ENCODE assay signal across 10 cellular contexts in the genomic region with DNA sequence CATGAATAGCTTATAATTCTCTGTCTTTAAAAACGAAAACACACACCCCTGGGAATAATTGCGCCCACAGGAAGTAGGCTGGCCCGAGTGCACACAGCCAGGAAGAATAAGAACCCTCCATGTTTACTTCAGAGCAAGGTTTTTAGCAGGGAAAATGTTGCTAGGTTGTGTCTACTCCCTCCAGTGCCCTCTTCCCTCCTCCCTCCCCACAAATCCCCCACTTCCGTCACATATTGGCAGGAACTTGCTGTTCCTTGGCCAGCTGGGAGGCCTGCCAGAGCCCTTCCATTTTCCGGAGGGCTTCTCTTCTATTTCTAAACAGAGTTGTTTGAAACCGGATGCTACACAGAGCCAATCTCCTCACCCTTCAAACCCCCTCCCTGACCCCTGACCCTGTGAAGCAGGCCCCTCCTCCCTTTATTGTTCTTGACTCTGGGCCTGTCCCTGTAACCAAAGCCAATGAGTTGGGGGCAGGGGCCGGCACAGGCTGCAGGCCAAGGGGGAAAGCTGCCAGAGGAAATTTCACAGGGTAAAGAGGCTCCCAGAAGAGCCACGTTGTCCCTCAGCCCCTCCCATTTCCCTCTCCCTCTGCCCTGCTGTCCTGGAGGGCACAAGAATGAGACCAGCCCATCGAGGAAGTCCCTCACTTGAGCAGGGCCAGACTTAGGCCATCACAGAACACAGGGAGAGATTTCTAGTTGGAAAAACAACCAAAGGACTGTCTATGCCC. TPM values are rescaled to one million over a fixed set of nuclear protein-coding genes. Genes with fewer than 3 reads are reported as not detected.
DNase-seq lines count a peak whose midpoint lies in the region; ATAC-seq and TF ChIP-seq lines count a peak whose summit lies in the region.
"Had no signal": no experiment of that assay in that cellular context is flagged by ENCODE, and none has a peak within 500 bp of the region (broad histone marks: within the 10 kb centered on the region; RNA-seq: fewer than 3 reads in every experiment).

No MANE protein-coding gene starts in this region.

- POLR2A ChIA-PET in activated CD8-positive, alpha-beta T cell treated with anti-CD3 and anti-CD28 coated beads, Interleukin-2, amount 10 ng/mL, durations not matched to agents 7 days and 5 days (lab: Charles Lee): no interaction called here

- no peaks in the 10 kb centered on the region for H3K4me1 Mint-ChIP-seq in activated CD8-positive, alpha-beta T cell treated with anti-CD3 and anti-CD28 coated beads, Interleukin-2, amount 10 ng/mL, durations not matched to agents 7 days and 5 days (ENCODE audit: low read depth)

- H3K4me1 ChIP-seq in lower lobe of right lung (peaks cover 63% of the 10 kb centered on the region), thymus (ENCODE audit: control insufficient read depth, insufficient read depth, low read length) (no peaks in the 10 kb centered on the region)

- H3K4me3 Mint-ChIP-seq in activated CD8-positive, alpha-beta T cell treated with anti-CD3 and anti-CD28 coated beads, Interleukin-2, amount 10 ng/mL, durations not matched to agents 7 days and 5 days: no peak overlapping the region
- H3K4me3 Mint-ChIP-seq: activated B cell treated with CpG ODN at 0.5 μM for 24 hours had no signal

- H3K27me3 ChIP-seq in lower lobe of right lung (ENCODE audit: low read depth): no peaks in the 10 kb centered on the region
- no peaks in the 10 kb centered on the region for H3K27me3 ChIP-seq in thymus (ENCODE audit: control insufficient read depth, insufficient read depth)

- ATAC-seq in lower lobe of right lung: peak; percentile 81 to 89
- ATAC-seq in HG02884 (IDR thresholded peaks at IDR 0.05; ENCODE audit: unreplicated experiment): no peak
- ATAC-seq in activated CD8-positive, alpha-beta T cell treated with anti-CD3 and anti-CD28 coated beads, Interleukin-2, amount 10 ng/mL, durations not matched to agents 7 days and 5 days: no peak
- no peak for ATAC-seq in HG03045 (IDR thresholded peaks at IDR 0.05; ENCODE audit: unreplicated experiment)

- H3K27me3 Mint-ChIP-seq in activated CD8-positive, alpha-beta T cell treated with anti-CD3 and anti-CD28 coated beads, Interleukin-2, amount 10 ng/mL, durations not matched to agents 7 days and 5 days (ENCODE audit: low read depth): peaks cover 2% of the 10 kb centered on the region

- peak; percentile 54 for DNase-seq in AG09319 (ENCODE audit: extremely low read depth, low read depth)
- DNase-seq in NCI-H1092 treated with DMSO at 0.1 percent for 48 hours (lab: John Stamatoyannopoulos, UW): peak; percentile 79
- peak; percentile 97 to 98 for DNase-seq in dermis microvascular lymphatic vessel endothelial cell (ENCODE audit: low read depth in 2 of 2)
- DNase-seq in lower lobe of right lung: peak; percentile 86
- no peak for DNase-seq in activated CD8-positive, alpha-beta T cell treated with anti-CD3 and anti-CD28 coated beads, Interleukin-2, amount 10 ng/mL, durations not matched to agents 7 days and 5 days
- DNase-seq: activated B cell treated with CpG ODN at 0.5 μM for 24 hours, DND-41 had no signal

- TF ChIP-seq CTCF in AG09319 (IDR thresholded peaks at IDR 0.05; ENCODE audit: low read depth, low read length): no peak
- no peak for TF ChIP-seq CTCF in lower lobe of right lung (IDR thresholded peaks at IDR 0.05)

- intact Hi-C loops in lower lobe of right lung (cut with DNase I): no loop called here

- no peaks in the 10 kb centered on the region for H3K36me3 Mint-ChIP-seq in activated CD8-positive, alpha-beta T cell treated with anti-CD3 and anti-CD28 coated beads, Interleukin-2, amount 10 ng/mL, durations not matched to agents 7 days and 5 days (ENCODE audit: low read depth)

- H3K27ac ChIP-seq in lower lobe of right lung: peak overlapping the region; percentile 85
- peak overlapping the region; percentile 15 for H3K27ac ChIP-seq in thymus (ENCODE audit: low read depth)

- no peak overlapping the region for H3K4me3 ChIP-seq in lower lobe of right lung
- H3K4me3 ChIP-seq in thymus (ENCODE audit: low read length): no peak overlapping the region

- no peaks in the 10 kb centered on the region for H3K9me3 ChIP-seq in lower lobe of right lung
- no peaks in the 10 kb centered on the region for H3K9me3 ChIP-seq in thymus (ENCODE audit: control insufficient read depth)

- no peaks in the 10 kb centered on the region for H3K9me3 Mint-ChIP-seq in activated CD8-positive, alpha-beta T cell treated with anti-CD3 and anti-CD28 coated beads, Interleukin-2, amount 10 ng/mL, durations not matched to agents 7 days and 5 days (ENCODE audit: insufficient read depth)

- no peak overlapping the region for H3K27ac Mint-ChIP-seq in activated CD8-positive, alpha-beta T cell treated with anti-CD3 and anti-CD28 coated beads, Interleukin-2, amount 10 ng/mL, durations not matched to agents 7 days and 5 days
- H3K27ac Mint-ChIP-seq: activated B cell treated with CpG ODN at 0.5 μM for 24 hours had no signal

- WGBS in thymus: 70% methylated on average over 9 of the region's 9 CpGs

- CTCF ChIA-PET in activated CD8-positive, alpha-beta T cell treated with anti-CD3 and anti-CD28 coated beads, Interleukin-2, amount 10 ng/mL, durations not matched to agents 7 days and 5 days (lab: Charles Lee): interaction anchor here (1.0 kb wide), 1 partner anchor 30 kb away, joined by 3 read pairs; no protein-coding TSS in a partner anchor

- H3K36me3 ChIP-seq in lower lobe of right lung (no peaks in the 10 kb centered on the region), thymus (ENCODE audit: control insufficient read depth, insufficient read depth) (no peaks in the 10 kb centered on the region)

RNA-seq across cellular contexts. Expression of gene LGALSL, which starts 49.8 kb away (rescaled TPM):
- total RNA-seq in dermis microvascular lymphatic vessel endothelial cell: 2.3 and 3.8 TPM in 2 replicates
- 30.8 TPM for total RNA-seq in lower lobe of right lung
- polyA plus RNA-seq in thymus: 12.8 TPM
- 1 to 10 TPM in 1 of 2 experiments, under 1 TPM in 1; 0.73 to 1.1 TPM for total RNA-seq in activated CD8-positive, alpha-beta T cell treated with anti-CD3 and anti-CD28 coated beads, Interleukin-2, amount 10 ng/mL, durations not matched to agents 7 days and 5 days

Comparison
In these comparisons a context has a peak if more than half of its experiments do, and no peak if none do; other contexts are left out.
1. ATAC-seq: peak in lower lobe of right lung (2 of 2); none in HG02884 (single experiment), activated CD8-positive, alpha-beta T cell treated with anti-CD3 and anti-CD28 coated beads, Interleukin-2, amount 10 ng/mL, durations not matched to agents 7 days and 5 days (single experiment) and HG03045 (single experiment).